In the genomic region with DNA sequence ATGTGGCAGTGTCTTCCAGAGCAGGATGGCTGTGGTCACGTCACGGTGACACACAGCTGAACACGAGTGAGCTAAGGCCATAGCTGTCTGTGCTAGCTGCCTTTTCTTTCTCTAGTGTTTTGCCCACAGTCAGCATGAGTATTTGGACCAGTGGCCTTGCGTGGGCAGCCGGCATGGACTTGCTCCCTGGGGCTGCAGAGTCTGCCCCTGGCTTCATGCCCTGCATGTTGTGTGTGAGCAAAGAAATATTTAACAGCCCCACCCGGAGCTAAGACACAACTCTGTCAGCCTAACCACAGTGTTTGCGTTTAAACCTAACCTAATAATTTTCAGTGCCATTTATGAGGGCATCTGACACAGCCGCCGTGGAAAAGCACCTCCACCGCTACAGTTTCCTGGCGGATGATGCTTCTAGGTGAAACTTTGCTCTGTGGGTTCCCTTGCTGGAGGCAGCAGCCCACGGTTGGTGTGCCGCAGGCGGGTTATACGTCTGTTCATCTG, we compare ENCODE assay signal across 11 cellular contexts. TPM values are rescaled to one million over a fixed set of nuclear protein-coding genes. Genes with fewer than 3 reads are reported as not detected.
A peak's percentile ranks its signal among the peaks of the same experiment; 100 is the strongest.
DNase-seq lines count a peak whose midpoint lies in the region; ATAC-seq, FAIRE-seq and TF ChIP-seq lines count a peak whose summit lies in the region.
"Had no signal": no experiment of that assay in that cellular context is flagged by ENCODE, and none has a peak within 500 bp of the region (broad histone marks: within the 10 kb centered on the region; RNA-seq: fewer than 3 reads in every experiment).

No MANE protein-coding gene starts in this region.

- H3K27me3 ChIP-seq in H9 (ENCODE audit: insufficient read depth, low read length) (no peaks in the 10 kb centered on the region), mesendoderm (ENCODE audit: insufficient read depth, low read length, poor library complexity) (no peaks in the 10 kb centered on the region)

- FAIRE-seq in GM19239 (lab: Jason Lieb, UNC), result no peak

- no peaks in the 10 kb centered on the region for H3K36me3 ChIP-seq in mesendoderm (ENCODE audit: control insufficient read depth, insufficient read depth, low read length)

- H2BK15ac ChIP-seq in H9 (ENCODE audit: low read depth, low read length), result no peak overlapping the region
- no peak overlapping the region for H2BK15ac ChIP-seq in mesendoderm (replicated peaks; ENCODE audit: low read depth)

- H4K20me1 ChIP-seq in H9 (ENCODE audit: control insufficient read depth, insufficient read depth, insufficient read length), result peaks cover 2% of the 10 kb centered on the region

- peak; percentile 90 for ATAC-seq in effector memory CD8-positive, alpha-beta T cell (replicated peaks)

- H3K4me3 Mint-ChIP-seq in H9, result no peak overlapping the region
- peak overlapping the region; percentile 73 to 79 for H3K4me3 Mint-ChIP-seq in effector memory CD8-positive, alpha-beta T cell

- no peak overlapping the region for H3K4me2 ChIP-seq in H9 (ENCODE audit: insufficient read depth, insufficient read length, low read length)
- no peak overlapping the region for H3K4me2 ChIP-seq in mesendoderm (ENCODE audit: low read length)

- H3K27me3 Mint-ChIP-seq in H9 (ENCODE audit: low read depth), result no peaks in the 10 kb centered on the region
- no peaks in the 10 kb centered on the region for H3K27me3 Mint-ChIP-seq in effector memory CD8-positive, alpha-beta T cell

- H3K4ac ChIP-seq in H9 (ENCODE audit: low read depth, low read length), result no peak overlapping the region
- no peak overlapping the region for H3K4ac ChIP-seq in mesendoderm (ENCODE audit: low read depth, low read length)

- peaks cover 3 to 14% (median 5%) of the 10 kb centered on the region in 3 experiments; a peak in 5 of 7 replicates for H3K36me3 Mint-ChIP-seq in H9 (ENCODE audit: insufficient read depth in 1 of 3, low read depth in 3 of 3)
- H3K36me3 Mint-ChIP-seq in effector memory CD8-positive, alpha-beta T cell (ENCODE audit: insufficient read depth), result peaks cover 37% of the 10 kb centered on the region

- H4K5ac ChIP-seq in H9 (ENCODE audit: insufficient read length, low read depth, low read length), result no peak overlapping the region
- H4K5ac ChIP-seq in mesendoderm (ENCODE audit: low read length), result no peak overlapping the region

- H3K79me2 ChIP-seq in H9 (ENCODE audit: insufficient read depth, low read length) (peaks cover 2% of the 10 kb centered on the region; the same call in 1 of the 2 replicates), mesendoderm (ENCODE audit: control insufficient read depth, insufficient read depth, low read length) (no peaks in the 10 kb centered on the region)

- H3K4me1 ChIP-seq in H9 (ENCODE audit: insufficient read depth, low read length) (0 out of 2 replicates have a peak, but pooled peaks cover 2% of the 10 kb centered on the region), mesendoderm (ENCODE audit: control insufficient read depth, low read depth, low read length) (no peaks in the 10 kb centered on the region)

- no peak overlapping the region for H2AFZ ChIP-seq in H9 (ENCODE audit: low read length)

- H3K27ac ChIP-seq in H9 (ENCODE audit: insufficient read length, low read depth, low read length), result no peak overlapping the region
- H3K27ac ChIP-seq in mesendoderm (ENCODE audit: low read depth, low read length), result no peak overlapping the region

- H3K23ac ChIP-seq in H9 (ENCODE audit: insufficient read length, low read depth, low read length), result no peak overlapping the region
- no peak overlapping the region for H3K23ac ChIP-seq in mesendoderm (ENCODE audit: low read length)

- H3K9ac ChIP-seq in H9 (ENCODE audit: extremely low read depth, insufficient read length, low read length) (no peak overlapping the region), mesendoderm (ENCODE audit: low read length) (no peak overlapping the region)

- peaks cover 0 to 3% of the 10 kb centered on the region in 2 experiments; a peak in 2 of 5 replicates for H3K9me3 Mint-ChIP-seq in H9
- H3K9me3 Mint-ChIP-seq in effector memory CD8-positive, alpha-beta T cell, result no peaks in the 10 kb centered on the region

- H4K8ac ChIP-seq in H9 (replicated peaks; ENCODE audit: insufficient read length, low read depth, low read length), result no peak overlapping the region
- no peak overlapping the region for H4K8ac ChIP-seq in mesendoderm (ENCODE audit: low read depth, low read length)

- H2BK5ac ChIP-seq in H9 (ENCODE audit: insufficient read length, low read length) (no peak overlapping the region), mesendoderm (ENCODE audit: low read length) (no peak overlapping the region)

- no peak overlapping the region for H3K18ac ChIP-seq in H9 (ENCODE audit: insufficient read length, low read depth, low read length)
- no peak overlapping the region for H3K18ac ChIP-seq in mesendoderm (ENCODE audit: low read length)

- no peak overlapping the region for H2BK20ac ChIP-seq in H9 (ENCODE audit: low read depth, low read length, poor library complexity, severe bottlenecking)

- no CpG with 5 or more reads among the region's 15 CpGs for WGBS in H9 (ENCODE audit: extremely low coverage, insufficient read length, low lambda C conversion rate)
- no CpG with 5 or more reads among the region's 15 CpGs for WGBS in mesendoderm (ENCODE audit: extremely low coverage, insufficient coverage, low lambda C conversion rate)

- H2AK5ac ChIP-seq in H9 (ENCODE audit: insufficient read length, low read length) (no peak overlapping the region), mesendoderm (ENCODE audit: low read length) (no peak overlapping the region)

- H3T11ph ChIP-seq in H9 (ENCODE audit: low read length), result no peak overlapping the region

- no peak overlapping the region; the same call in 1 of the 2 replicates for H3K14ac ChIP-seq in H9 (ENCODE audit: insufficient read depth, low read length)

- H3K9me3 ChIP-seq in H9 (ENCODE audit: control insufficient read depth, low read depth, low read length), result no peaks in the 10 kb centered on the region

- no peak overlapping the region for H2BK120ac ChIP-seq in H9 (ENCODE audit: low read depth, low read length, poor library complexity, severe bottlenecking)
- H2BK120ac ChIP-seq in mesendoderm (ENCODE audit: low read depth, low read length), result no peak overlapping the region

- peak overlapping the region; percentile 79 to 89 (median 85); a peak in 3 of 7 replicates for H3K27ac Mint-ChIP-seq in H9
- H3K27ac Mint-ChIP-seq in effector memory CD8-positive, alpha-beta T cell, result peak overlapping the region; percentile 93 to 94

- H4K91ac ChIP-seq in H9 (ENCODE audit: insufficient read length, low read depth, low read length), result no peak overlapping the region

- no peaks in the 10 kb centered on the region for H3K23me2 ChIP-seq in H9 (ENCODE audit: insufficient read length, low read depth, low read length, poor library complexity, severe bottlenecking)

- TF ChIP-seq CTCF in H9 (conservative IDR thresholded peaks at IDR 0.05), result no peak

- H3K4me3 ChIP-seq in mesendoderm (ENCODE audit: low read length), result no peak overlapping the region

- no peak overlapping the region for H2BK12ac ChIP-seq in H9 (ENCODE audit: insufficient read length, low read depth, low read length)

- peaks cover 18 to 31% of the 10 kb centered on the region in 2 experiments for H3K4me1 Mint-ChIP-seq in H9
- peaks cover 39% of the 10 kb centered on the region in 2 donors for H3K4me1 Mint-ChIP-seq in effector memory CD8-positive, alpha-beta T cell (ENCODE audit: low read depth in 2 of 2)

- no peaks in the 10 kb centered on the region for H3K79me1 ChIP-seq in H9 (ENCODE audit: insufficient read depth, low read depth, low read length, poor library complexity, severe bottlenecking)
- H3K79me1 ChIP-seq in mesendoderm (ENCODE audit: low read length), result peaks cover 2% of the 10 kb centered on the region

- H3K56ac ChIP-seq in H9 (ENCODE audit: insufficient read length, low read depth, low read length), result no peak overlapping the region
- no peak overlapping the region for H3K56ac ChIP-seq in mesendoderm (ENCODE audit: low read length)

- DNase-seq in H9, result no peak
- DNase-seq in activated CD8-positive, alpha-beta memory T cell treated with anti-CD3 and anti-CD28 coated beads for 1 hour (ENCODE audit: extremely low read depth in 1 of 2, low read depth in 1 of 2), result peak; percentile 16 to 27
- DNase-seq in effector memory CD8-positive, alpha-beta T cell, result peak; percentile 78
- DNase-seq in stimulated activated CD8-positive, alpha-beta memory T cell treated with anti-CD3 and anti-CD28 coated beads, Interleukin-12 subunit alpha, Interleukin-12 subunit beta, amount 100 ng/mL, for 4 hours (ENCODE audit: low read depth), result peak; percentile 51
- no peak for DNase-seq in mesendoderm
- no peak for DNase-seq in DMS153 treated with DMSO at 0.1 percent for 48 hours (lab: John Stamatoyannopoulos, UW; ENCODE audit: unreplicated experiment)
- DNase-seq in NK-92 (lab: John Stamatoyannopoulos, UW; ENCODE audit: unreplicated experiment), result no peak
- no peak for DNase-seq in GM19239 (ENCODE audit: insufficient read length, low spot score)
- DNase-seq: NCI-H146 had no signal

RNA-seq across cellular contexts. Expression of gene CHST12, which starts 14.6 kb away (rescaled TPM):
- 18.4 and 19.3 TPM in 2 replicates for total RNA-seq in H9 (2021)
- 8.7 TPM for polyA plus RNA-seq in mesendoderm (2013, experiment 1 of 2)
- polyA plus RNA-seq in mesendoderm (2013, experiment 2 of 2), result 8.9 TPM

RNA-seq across cellular contexts. Expression of gene GRIFIN, which starts 58.2 kb away (rescaled TPM):
- not detected in 2 replicates for total RNA-seq in H9 (2021)
- not detected for polyA plus RNA-seq in mesendoderm (2013, experiment 1 of 2)
- polyA plus RNA-seq in mesendoderm (2013, experiment 2 of 2), result not detected
- total RNA-seq: subcutaneous adipose tissue had no signal
- polyA plus RNA-seq: esophagus had no signal

Comparison
In these comparisons a context has a peak if more than half of its experiments do, and no peak if none do; other contexts are left out.
1. DNase-seq: peak in activated CD8-positive, alpha-beta memory T cell treated with anti-CD3 and anti-CD28 coated beads for 1 hour (2 of 2), effector memory CD8-positive, alpha-beta T cell (3 of 3) and stimulated activated CD8-positive, alpha-beta memory T cell treated with anti-CD3 and anti-CD28 coated beads, Interleukin-12 subunit alpha, Interleukin-12 subunit beta, amount 100 ng/mL, for 4 hours (single experiment); none in H9 (single experiment), mesendoderm (single experiment), DMS153 treated with DMSO at 0.1 percent for 48 hours (single experiment), NK-92 (single experiment) and GM19239 (single experiment).
2. H3K4me3 Mint-ChIP-seq: peak in effector memory CD8-positive, alpha-beta T cell (2 of 2); none in H9 (0 of 2).